Comparison of ENCODE assay signal across 9 cellular contexts in the genomic region with DNA sequence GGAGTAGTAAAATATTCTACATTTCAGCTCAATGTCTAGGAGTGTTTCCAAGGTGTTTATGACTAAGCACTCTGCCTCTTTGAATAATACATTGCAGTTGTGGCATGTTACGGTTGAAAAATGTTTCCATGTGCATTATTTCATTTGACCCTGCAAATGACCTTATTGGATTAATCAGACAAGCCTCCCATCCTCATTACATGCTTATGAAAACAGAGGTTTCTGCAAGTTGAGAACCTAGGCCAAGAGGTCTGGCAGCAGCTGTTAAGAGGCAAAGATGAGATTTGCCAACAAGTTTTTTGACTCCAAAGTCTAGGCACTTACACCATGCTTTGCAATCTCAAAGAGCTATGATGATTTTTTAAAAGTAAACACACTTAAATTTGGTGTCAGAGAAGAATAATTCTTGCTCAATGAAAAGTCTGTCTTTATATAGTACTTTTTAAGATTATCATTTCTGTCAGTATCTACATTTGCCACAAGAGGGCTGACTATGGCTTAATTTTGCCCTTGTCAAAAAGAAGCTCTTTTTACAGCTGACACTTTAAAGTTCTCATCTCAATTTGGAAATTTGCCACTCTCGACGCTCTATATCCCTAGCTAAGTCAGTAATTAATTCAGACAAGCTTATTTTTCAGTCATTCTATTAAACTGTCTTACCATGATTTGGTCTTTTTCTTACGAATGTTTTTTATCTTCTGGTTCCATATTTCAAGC.
A peak's percentile ranks its signal among the peaks of the same experiment; 100 is the strongest.
DNase-seq lines count a peak whose midpoint lies in the region; TF ChIP-seq lines count a peak whose summit lies in the region.
"Had no signal": no experiment of that assay in that cellular context is flagged by ENCODE, and none has a peak within 500 bp of the region (broad histone marks: within the 10 kb centered on the region; RNA-seq: fewer than 3 reads in every experiment).

No MANE protein-coding gene starts in this region.

- no peaks in the 10 kb centered on the region for H3K4me1 ChIP-seq in left ventricle myocardium inferior
- no peaks in the 10 kb centered on the region for H3K4me1 ChIP-seq in right atrium auricular region
- no peaks in the 10 kb centered on the region for H3K4me1 ChIP-seq in esophagus muscularis mucosa

- intact Hi-C loops in left ventricle myocardium inferior (cut with micrococcal nuclease): no loop called here
- intact Hi-C loops in esophagus muscularis mucosa (cut with DNase I): no loop called here
- intact Hi-C loops in CD14-positive monocyte (cut with micrococcal nuclease): no loop called here

- H3K4me3 Mint-ChIP-seq in type B pancreatic cell (no peak overlapping the region), CD14-positive monocyte (no peak overlapping the region)
- H3K4me3 Mint-ChIP-seq: activated CD8-positive, alpha-beta T cell treated with anti-CD3 and anti-CD28 coated beads for 36 hours had no signal

- peaks cover 22% of the 10 kb centered on the region for H3K27me3 ChIP-seq in left ventricle myocardium inferior (ENCODE audit: low read depth)
- no peaks in the 10 kb centered on the region for H3K27me3 ChIP-seq in right atrium auricular region
- H3K27me3 ChIP-seq in esophagus muscularis mucosa: no peaks in the 10 kb centered on the region

- H3K36me3 ChIP-seq in left ventricle myocardium inferior (no peaks in the 10 kb centered on the region), right atrium auricular region (no peaks in the 10 kb centered on the region), esophagus muscularis mucosa (no peaks in the 10 kb centered on the region)

- H3K9me3 Mint-ChIP-seq in type B pancreatic cell: no peaks in the 10 kb centered on the region
- no peaks in the 10 kb centered on the region for H3K9me3 Mint-ChIP-seq in CD14-positive monocyte
- H3K9me3 Mint-ChIP-seq: activated CD8-positive, alpha-beta T cell treated with anti-CD3 and anti-CD28 coated beads for 36 hours had no signal

- H3K27ac Mint-ChIP-seq in type B pancreatic cell: no peak overlapping the region
- H3K27ac Mint-ChIP-seq in CD14-positive monocyte: no peak overlapping the region
- H3K27ac Mint-ChIP-seq: activated CD8-positive, alpha-beta T cell treated with anti-CD3 and anti-CD28 coated beads for 36 hours had no signal

- no peak for DNase-seq in left ventricle myocardium inferior
- DNase-seq in right atrium auricular region (ENCODE audit: low spot score): no peak
- peak; percentile 64 for DNase-seq in NCI-H226
- peak; percentile 40 for DNase-seq in epithelial cell of esophagus (ENCODE audit: low read depth)
- no peak for DNase-seq in type B pancreatic cell (ENCODE audit: extremely low spot score, unreplicated experiment)
- no peak for DNase-seq in esophagus muscularis mucosa (ENCODE audit: extremely low spot score)
- DNase-seq in effector CD8-positive, alpha-beta T cell (lab: John Stamatoyannopoulos, UW): no peak
- DNase-seq in CD14-positive monocyte (ENCODE audit: low spot score): no peak
- DNase-seq: activated CD8-positive, alpha-beta T cell treated with anti-CD3 and anti-CD28 coated beads for 36 hours had no signal

- TF ChIP-seq CTCF in left ventricle myocardium inferior (IDR thresholded peaks at IDR 0.05; ENCODE audit: borderline replicate concordance): peak; percentile 49
- peak in 1 of 2 donors; percentile 50 for TF ChIP-seq CTCF in right atrium auricular region (IDR thresholded peaks at IDR 0.05)
- peak; percentile 52 for TF ChIP-seq CTCF in epithelial cell of esophagus (IDR thresholded peaks at IDR 0.05; ENCODE audit: insufficient read depth, low read depth, low read length, missing control alignments)
- peak; percentile 84 for TF ChIP-seq CTCF in type B pancreatic cell (conservative IDR thresholded peaks at IDR 0.05)
- peak in 1 of 3 experiments; percentile 27 for TF ChIP-seq CTCF in esophagus muscularis mucosa (IDR thresholded peaks at IDR 0.05)
- TF ChIP-seq CTCF in CD14-positive monocyte (IDR thresholded peaks at IDR 0.05): no peak

- H3K9me3 ChIP-seq in left ventricle myocardium inferior (replicated peaks) (no peaks in the 10 kb centered on the region), right atrium auricular region (no peaks in the 10 kb centered on the region), esophagus muscularis mucosa (no peaks in the 10 kb centered on the region)

- TF ChIP-seq EP300 in esophagus muscularis mucosa (IDR thresholded peaks at IDR 0.05): no peak

- no peak overlapping the region for H3K27ac ChIP-seq in left ventricle myocardium inferior (replicated peaks)
- no peak overlapping the region for H3K27ac ChIP-seq in right atrium auricular region
- H3K27ac ChIP-seq in esophagus muscularis mucosa (replicated peaks in 1 of 4): no peak overlapping the region

- H3K27me3 Mint-ChIP-seq in type B pancreatic cell (peaks cover 4% of the 10 kb centered on the region), CD14-positive monocyte (ENCODE audit: low read depth in 3 of 3) (peaks cover 1 to 4% (median 2%) of the 10 kb centered on the region in 3 donors)
- H3K27me3 Mint-ChIP-seq: activated CD8-positive, alpha-beta T cell treated with anti-CD3 and anti-CD28 coated beads for 36 hours had no signal

- H3K4me3 ChIP-seq in left ventricle myocardium inferior: no peak overlapping the region
- no peak overlapping the region for H3K4me3 ChIP-seq in right atrium auricular region
- no peak overlapping the region for H3K4me3 ChIP-seq in epithelial cell of esophagus (ENCODE audit: low read length)
- no peak overlapping the region for H3K4me3 ChIP-seq in esophagus muscularis mucosa

- TF ChIP-seq POLR2A in esophagus muscularis mucosa (IDR thresholded peaks at IDR 0.05; ENCODE audit: low read depth): no peak

- H3K36me3 Mint-ChIP-seq in type B pancreatic cell (no peaks in the 10 kb centered on the region), CD14-positive monocyte (no peaks in the 10 kb centered on the region)

- 38% methylated on average over 4 of the region's 4 CpGs for WGBS in esophagus muscularis mucosa

- H3K4me1 Mint-ChIP-seq in type B pancreatic cell (ENCODE audit: unreplicated experiment) (no peaks in the 10 kb centered on the region), CD14-positive monocyte (no peaks in the 10 kb centered on the region)

Comparison
In these comparisons a context has a peak if more than half of its experiments do, and no peak if none do; other contexts are left out.
1. DNase-seq: peak in NCI-H226 (single experiment) and epithelial cell of esophagus (single experiment); none in left ventricle myocardium inferior (single experiment), right atrium auricular region (single experiment), type B pancreatic cell (single experiment), esophagus muscularis mucosa (single experiment), effector CD8-positive, alpha-beta T cell (single experiment) and CD14-positive monocyte (single experiment).